In genomic region chr5:95989283-95990048, GRCh38 we compare ENCODE assay signal across 26 cellular contexts. TPM values are rescaled to one million over a fixed set of nuclear protein-coding genes. Genes with fewer than 3 reads are reported as not detected.
A peak's percentile ranks its signal among the peaks of the same experiment; 100 is the strongest.
DNase-seq lines count a peak whose midpoint lies in the region; ATAC-seq and TF ChIP-seq lines count a peak whose summit lies in the region.
"Had no signal": no experiment of that assay in that cellular context is flagged by ENCODE, and none has a peak within 500 bp of the region (broad histone marks: within the 10 kb centered on the region; RNA-seq: fewer than 3 reads in every experiment).

No MANE protein-coding gene starts in this region.

- peaks cover 5% of the 10 kb centered on the region; the same call in 1 of the 2 replicates for H3K4me1 Mint-ChIP-seq in WTC11
- H3K4me1 Mint-ChIP-seq in stimulated activated effector memory CD8-positive, alpha-beta T cell treated with anti-CD3 and anti-CD28 coated beads, Interleukin-12 subunit alpha, Interleukin-12 subunit beta, amount 100 ng/mL, for 72 hours = no peaks in the 10 kb centered on the region
- H3K4me1 Mint-ChIP-seq: activated CD4-positive, alpha-beta T cell treated with anti-CD3 and anti-CD28 coated beads, Interleukin-2, amount 10 ng/mL, durations not matched to agents 7 days and 5 days; activated naive CD8-positive, alpha-beta T cell treated with anti-CD3 and anti-CD28 coated beads, Interleukin-2, amount 10 ng/mL, durations not matched to agents 7 days and 5 days had no signal

- H3K9me3 ChIP-seq in BE2C = no peaks in the 10 kb centered on the region
- H3K9me3 ChIP-seq: A549, ascending aorta, sigmoid colon had no signal

- DNase-seq in Right ventricle myocardium superior (no peak), left cardiac atrium (no peak), WTC11 (ENCODE audit: low spot score) (no peak), left kidney (ENCODE audit: low read depth, low spot score) (peak; percentile 2), BE2C (no peak), dermis blood vessel endothelial cell (no peak)
- DNase-seq in stimulated activated effector memory CD8-positive, alpha-beta T cell treated with anti-CD3 and anti-CD28 coated beads, Interleukin-12 subunit alpha, Interleukin-12 subunit beta, amount 100 ng/mL, for 72 hours (ENCODE audit: low spot score in 2 of 2) = no peak
- DNase-seq: activated CD4-positive, alpha-beta T cell treated with anti-CD3 and anti-CD28 coated beads, Interleukin-2, amount 10 ng/mL, durations not matched to agents 7 days and 5 days; activated gamma-delta T cell; activated naive CD8-positive, alpha-beta T cell treated with anti-CD3 and anti-CD28 coated beads, Interleukin-2, amount 10 ng/mL, durations not matched to agents 7 days and 5 days; activated T-cell treated with anti-CD3 and anti-CD28 coated beads, Interleukin-2, amount 50 U/mL, for 24 hours; CD8-positive, alpha-beta T cell; mammary epithelial cell; NCI-H1048; NCI-H2029; NCI-H748 treated with DMSO at 0.1 percent for 48 hours; nephron progenitor cell; sigmoid colon; stimulated activated CD4-positive, alpha-beta T cell treated with anti-CD3 and anti-CD28 coated beads, Interleukin-15, amount 100 ng/mL, for 24 hours; stimulated activated naive CD4-positive, alpha-beta T cell treated with Interleukin-2 at 50 U/mL for 16 hours; WERI-Rb-1 had no signal

- no peak overlapping the region for H3K27ac Mint-ChIP-seq in WTC11
- no peak overlapping the region for H3K27ac Mint-ChIP-seq in stimulated activated effector memory CD8-positive, alpha-beta T cell treated with anti-CD3 and anti-CD28 coated beads, Interleukin-12 subunit alpha, Interleukin-12 subunit beta, amount 100 ng/mL, for 72 hours
- H3K27ac Mint-ChIP-seq: activated CD4-positive, alpha-beta T cell treated with anti-CD3 and anti-CD28 coated beads, Interleukin-2, amount 10 ng/mL, durations not matched to agents 7 days and 5 days; activated naive CD8-positive, alpha-beta T cell treated with anti-CD3 and anti-CD28 coated beads, Interleukin-2, amount 10 ng/mL, durations not matched to agents 7 days and 5 days; activated T-cell treated with anti-CD3 and anti-CD28 coated beads, Interleukin-2, amount 50 U/mL, for 24 hours; CD8-positive, alpha-beta T cell; nephron progenitor cell had no signal

- H3K27me3 Mint-ChIP-seq in WTC11 (ENCODE audit: low read depth) = no peaks in the 10 kb centered on the region

- no peaks in the 10 kb centered on the region for H3K36me3 ChIP-seq in BE2C
- H3K36me3 ChIP-seq: ascending aorta, sigmoid colon, WERI-Rb-1 had no signal

- POLR2A ChIA-PET in WTC11 (lab: Charles Lee) = no interaction called here

- H3K4me1 ChIP-seq in BE2C = no peaks in the 10 kb centered on the region; the same call in 1 of the 2 replicates
- H3K4me1 ChIP-seq: parathyroid adenoma had no signal

- peak overlapping the region; percentile 27 for H3K27ac ChIP-seq in temporal lobe (ENCODE audit: low read depth, low read length)
- H3K27ac ChIP-seq: A549, epithelial cell of prostate, parathyroid adenoma, sigmoid colon, WERI-Rb-1 had no signal

- intact Hi-C loops in Right ventricle myocardium superior (cut with DNase I) = no loop called here
- intact Hi-C loops in left cardiac atrium (cut with DNase I) = no loop called here

- H3K36me3 Mint-ChIP-seq in WTC11 = no peaks in the 10 kb centered on the region
- H3K36me3 Mint-ChIP-seq in stimulated activated effector memory CD8-positive, alpha-beta T cell treated with anti-CD3 and anti-CD28 coated beads, Interleukin-12 subunit alpha, Interleukin-12 subunit beta, amount 100 ng/mL, for 72 hours = no peaks in the 10 kb centered on the region
- H3K36me3 Mint-ChIP-seq: activated naive CD8-positive, alpha-beta T cell treated with anti-CD3 and anti-CD28 coated beads, Interleukin-2, amount 10 ng/mL, durations not matched to agents 7 days and 5 days; CD8-positive, alpha-beta T cell had no signal

- ATAC-seq in Right ventricle myocardium superior (ENCODE audit: poor library complexity) = peak; percentile 58
- ATAC-seq in left cardiac atrium = no peak
- ATAC-seq in WTC11 = no peak
- ATAC-seq in stimulated activated effector memory CD8-positive, alpha-beta T cell treated with anti-CD3 and anti-CD28 coated beads, Interleukin-12 subunit alpha, Interleukin-12 subunit beta, amount 100 ng/mL, for 72 hours = no peak
- ATAC-seq: A549; CD8-positive, alpha-beta T cell had no signal

- H3K4me3 Mint-ChIP-seq in WTC11 = no peak overlapping the region
- H3K4me3 Mint-ChIP-seq in stimulated activated effector memory CD8-positive, alpha-beta T cell treated with anti-CD3 and anti-CD28 coated beads, Interleukin-12 subunit alpha, Interleukin-12 subunit beta, amount 100 ng/mL, for 72 hours = no peak overlapping the region
- H3K4me3 Mint-ChIP-seq: activated CD4-positive, alpha-beta T cell treated with anti-CD3 and anti-CD28 coated beads, Interleukin-2, amount 10 ng/mL, durations not matched to agents 7 days and 5 days; activated naive CD8-positive, alpha-beta T cell treated with anti-CD3 and anti-CD28 coated beads, Interleukin-2, amount 10 ng/mL, durations not matched to agents 7 days and 5 days; activated T-cell treated with anti-CD3 and anti-CD28 coated beads, Interleukin-2, amount 50 U/mL, for 24 hours; CD8-positive, alpha-beta T cell; nephron progenitor cell had no signal

- H3K27me3 ChIP-seq in BE2C = no peaks in the 10 kb centered on the region
- H3K27me3 ChIP-seq: ascending aorta, sigmoid colon had no signal

- no peak overlapping the region for H3K4me3 ChIP-seq in BE2C (ENCODE audit: low read depth, low read length)
- H3K4me3 ChIP-seq: A549, ascending aorta, sigmoid colon had no signal

- CTCF ChIA-PET in WTC11 (lab: Charles Lee) = interaction anchor here (1.1 to 1.5 kb wide), 2 partner anchors 28 to 97 kb away, joined by 3 to 8 read pairs; partner anchors contain the start of gene ELL2

- H3K9me3 Mint-ChIP-seq in WTC11 = no peaks in the 10 kb centered on the region
- no peaks in the 10 kb centered on the region for H3K9me3 Mint-ChIP-seq in stimulated activated effector memory CD8-positive, alpha-beta T cell treated with anti-CD3 and anti-CD28 coated beads, Interleukin-12 subunit alpha, Interleukin-12 subunit beta, amount 100 ng/mL, for 72 hours
- H3K9me3 Mint-ChIP-seq: activated CD4-positive, alpha-beta T cell treated with anti-CD3 and anti-CD28 coated beads, Interleukin-2, amount 10 ng/mL, durations not matched to agents 7 days and 5 days; activated naive CD8-positive, alpha-beta T cell treated with anti-CD3 and anti-CD28 coated beads, Interleukin-2, amount 10 ng/mL, durations not matched to agents 7 days and 5 days; activated T-cell treated with anti-CD3 and anti-CD28 coated beads, Interleukin-2, amount 50 U/mL, for 24 hours; CD8-positive, alpha-beta T cell; nephron progenitor cell had no signal

- TF ChIP-seq CTCF in WTC11 (IDR thresholded peaks at IDR 0.05) (no peak), BE2C (IDR thresholded peaks at IDR 0.05; ENCODE audit: low read depth, low read length) (no peak)

TF ChIP-seq in WTC11, 78 proteins besides CTCF, POLR2A, EP300 and RAD21:
- TF ChIP-seq RORB (CRISPR knock-in tag; IDR thresholded peaks at IDR 0.05) = peak; percentile 76; the same call in 1 of the 2 replicates
- no peak for TF ChIP-seq SMAD4 (CRISPR knock-in tag; IDR thresholded peaks at IDR 0.05)

RNA-seq across cellular contexts. Expression of gene ELL2, which starts 27.8 kb away (rescaled TPM):
- 30.8 TPM for total RNA-seq in Right ventricle myocardium superior
- 10 to 100 TPM; 39.1 to 77.7 TPM for total RNA-seq in left cardiac atrium
- 20.5 to 24.4 TPM (median 23.9 TPM) in 3 replicates for total RNA-seq in WTC11 (2021)
- total RNA-seq in temporal lobe = 14.8 TPM
- 0.32 TPM for polyA plus RNA-seq in BE2C (2012; ENCODE audit: insufficient read depth, insufficient read length, low read depth)
- 7.8 and 8.7 TPM in 2 replicates for total RNA-seq in dermis blood vessel endothelial cell
